Comparison of ENCODE assay signal across 23 cellular contexts in genomic region chr5:145203193-145203592, GRCh38.
"Had no signal": no experiment of that assay in that cellular context is flagged by ENCODE, and none has a peak within 500 bp of the region (broad histone marks: within the 10 kb centered on the region; RNA-seq: fewer than 3 reads in every experiment).

No MANE protein-coding gene starts in this region.

- H3K27me3 Mint-ChIP-seq: naive thymus-derived CD4-positive, alpha-beta T cell had no signal

- ATAC-seq: activated naive CD4-positive, alpha-beta T cell treated with anti-CD3 and anti-CD28 coated beads, Interleukin-2, amount 50 U/mL, for 72 hours; foreskin keratinocyte; left lobe of liver; lower lobe of right lung; naive thymus-derived CD4-positive, alpha-beta T cell; sciatic nerve; WTC11 had no signal

- DNase-seq: activated T-cell treated with anti-CD3 and anti-CD28 coated beads, Interleukin-2, amount 50 U/mL, for 1 hour; adrenal gland; colonic mucosa; esophagus squamous epithelium; foreskin keratinocyte; lower lobe of right lung; naive thymus-derived CD4-positive, alpha-beta T cell; occipital lobe; posterior cingulate gyrus; small intestine; stimulated activated CD4-positive, alpha-beta T cell treated with anti-CD3 and anti-CD28 coated beads, Interleukin-2, amount 100 ng/mL, for 48 hours; stimulated activated CD8-positive, alpha-beta memory T cell treated with anti-CD3 and anti-CD28 coated beads, Interleukin-4, amount 100 ng/mL, for 48 hours; stimulated activated naive CD4-positive, alpha-beta T cell; T-helper 9 cell; testis; trophoblast cell; uterus had no signal

- H3K9me3 ChIP-seq: adrenal gland, ascending aorta, colonic mucosa, esophagus squamous epithelium, lower lobe of right lung, testis, uterus had no signal

- H3K4me3 Mint-ChIP-seq: naive thymus-derived CD4-positive, alpha-beta T cell; neural crest cell; WTC11 had no signal

- H3K4me3 ChIP-seq: adrenal gland, ascending aorta, colonic mucosa, esophagus squamous epithelium, lower lobe of right lung, testis, uterus had no signal

- H3K9me3 Mint-ChIP-seq: neural crest cell, WTC11 had no signal

- H3K4me1 ChIP-seq: adrenal gland, ascending aorta, colonic mucosa, esophagus squamous epithelium, foreskin keratinocyte, lower lobe of right lung, uterus had no signal

- H3K4me1 Mint-ChIP-seq: neural crest cell had no signal

- H3K36me3 ChIP-seq: adrenal gland, ascending aorta, colonic mucosa, esophagus squamous epithelium, lower lobe of right lung, uterus had no signal

- H3K36me3 Mint-ChIP-seq: activated naive CD4-positive, alpha-beta T cell treated with anti-CD3 and anti-CD28 coated beads, Interleukin-2, amount 50 U/mL, for 72 hours; naive thymus-derived CD4-positive, alpha-beta T cell; WTC11 had no signal

- H3K27ac Mint-ChIP-seq: activated naive CD4-positive, alpha-beta T cell treated with anti-CD3 and anti-CD28 coated beads, Interleukin-2, amount 50 U/mL, for 72 hours; naive thymus-derived CD4-positive, alpha-beta T cell; WTC11 had no signal
